8 cellular contexts compared by ENCODE assay signal in genomic region chr17:18248300-18248731, GRCh38. TPM values are rescaled to one million over a fixed set of nuclear protein-coding genes. Genes with fewer than 3 reads are reported as not detected.
A peak's percentile ranks its signal among the peaks of the same experiment; 100 is the strongest.
DNase-seq lines count a peak whose midpoint lies in the region; ATAC-seq and TF ChIP-seq lines count a peak whose summit lies in the region.

No MANE protein-coding gene starts in this region.

- peaks cover 0 to 17% of the 10 kb centered on the region in 2 donors for H3K4me1 ChIP-seq in left lung

- no peaks in the 10 kb centered on the region for H3K9me3 ChIP-seq in left lung

- H3K36me3 ChIP-seq in left lung, result peaks cover 0 to 100% of the 10 kb centered on the region in 2 donors

- DNase-seq in A172 (ENCODE audit: low spot score), result peak; percentile 71
- peak; percentile 93 for DNase-seq in GM13976 (ENCODE audit: low spot score)
- peak; percentile 29 for DNase-seq in NCI-H2196 treated with DMSO at 0.1 percent for 48 hours (lab: John Stamatoyannopoulos, UW; ENCODE audit: unreplicated experiment)
- peak; percentile 48 for DNase-seq in activated CD4-positive, CD25-positive, alpha-beta regulatory T cell treated with anti-CD3 and anti-CD28 coated beads, Interleukin-2, amount 50 U/mL, for 72 hours
- peak; percentile 86 for DNase-seq in cerebellar cortex (ENCODE audit: low spot score)
- DNase-seq in left lung, result no peak
- DNase-seq in stimulated activated CD4-positive, alpha-beta T cell treated with anti-CD3 and anti-CD28 coated beads, Interleukin-4, amount 100 ng/mL, for 48 hours (ENCODE audit: low read depth in 2 of 2), result peak; percentile 55 to 56

- ATAC-seq in left lung (peak; percentile 71), GM21526 (IDR thresholded peaks at IDR 0.05; ENCODE audit: low FRiP score, unreplicated experiment) (no peak)

- H3K27ac ChIP-seq in left lung, result peak overlapping the region in 1 of 2 donors; percentile 33

- H3K27me3 ChIP-seq in left lung, result no peaks in the 10 kb centered on the region

- TF ChIP-seq CTCF in GM13976 (IDR thresholded peaks at IDR 0.05; ENCODE audit: borderline replicate concordance, control extremely low read depth, extremely low read depth, insufficient read depth, missing control alignments) (peak; percentile 42), left lung (IDR thresholded peaks at IDR 0.05) (peak; percentile 35 to 67)

- H3K4me3 ChIP-seq in left lung, result no peak overlapping the region

- intact Hi-C loops in left lung (cut with DNase I), result no loop called here

- in situ Hi-C loops in GM13976 (cut with MboI; ENCODE audit: low sequenced_read_pairs, unreplicated experiment), result no loop called here

RNA-seq across cellular contexts. Expression of gene FLII, which starts 10.2 kb away (rescaled TPM):
- 369 and 474 TPM in 2 replicates for total RNA-seq in A172 (2014; rRNA removed; shearing (Covaris generic))
- total RNA-seq in left lung, result 100 to 1,000 TPM; 313 to 381 TPM

RNA-seq across cellular contexts. Expression of gene MIEF2, which starts 12.1 kb away (rescaled TPM):
- 19.4 and 27.7 TPM in 2 replicates for total RNA-seq in A172 (2014; rRNA removed; shearing (Covaris generic))
- 10 to 100 TPM in 1 of 2 donors, 1 to 10 TPM in 1; 9.0 to 16.3 TPM for total RNA-seq in left lung

RNA-seq across cellular contexts. Expression of gene LLGL1, which starts 22.9 kb away (rescaled TPM):
- total RNA-seq in A172 (2014; rRNA removed; shearing (Covaris generic)), result 41.7 and 47.2 TPM in 2 replicates
- total RNA-seq in left lung, result 10 to 100 TPM; 14.4 to 17.8 TPM

Comparison
In these comparisons a context has a peak if more than half of its experiments do, and no peak if none do; other contexts are left out.
1. DNase-seq: peak in A172 (single experiment), GM13976 (single experiment), NCI-H2196 treated with DMSO at 0.1 percent for 48 hours (single experiment), activated CD4-positive, CD25-positive, alpha-beta regulatory T cell treated with anti-CD3 and anti-CD28 coated beads, Interleukin-2, amount 50 U/mL, for 72 hours (single experiment), cerebellar cortex (single experiment) and stimulated activated CD4-positive, alpha-beta T cell treated with anti-CD3 and anti-CD28 coated beads, Interleukin-4, amount 100 ng/mL, for 48 hours (2 of 2); none in left lung (0 of 2).